ENCODE assay signal across 3 cellular contexts in genomic region chr17:43053008-43053407, GRCh38. TPM values are rescaled to one million over a fixed set of nuclear protein-coding genes. Genes with fewer than 3 reads are reported as not detected.
"Had no signal": no experiment of that assay in that cellular context is flagged by ENCODE, and none has a peak within 500 bp of the region (broad histone marks: within the 10 kb centered on the region; RNA-seq: fewer than 3 reads in every experiment).

No MANE protein-coding gene starts in this region.

RNA-seq across cellular contexts. Expression of gene RND2, which starts 28.0 kb away (rescaled TPM):
- total RNA-seq: RPMI7951, SK-MEL-5 had no signal

RNA-seq across cellular contexts. Expression of gene IFI35, which starts 46.4 kb away (rescaled TPM):
- total RNA-seq: SJCRH30 had no signal
